Comparison of ENCODE assay signal across 13 cellular contexts in the genomic region with DNA sequence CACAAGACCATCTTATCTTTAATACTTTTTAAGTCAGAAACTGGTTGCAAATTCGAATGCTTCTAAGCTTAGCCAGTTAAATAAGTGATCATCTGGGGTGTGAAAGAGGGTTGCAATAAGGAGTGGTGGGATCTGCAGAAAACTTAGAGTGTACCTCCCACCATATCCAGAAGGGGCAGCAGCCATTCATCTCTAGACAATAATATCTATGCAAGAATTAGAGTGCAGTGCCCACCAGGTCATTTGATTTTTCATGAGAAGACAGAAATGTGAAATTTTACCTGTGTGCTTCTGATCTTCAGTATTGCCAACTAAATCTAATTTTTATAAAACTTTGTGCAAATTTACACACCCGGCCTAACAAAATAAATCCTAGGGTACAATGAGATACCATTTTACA.
DNase-seq lines count a peak whose midpoint lies in the region; ATAC-seq and TF ChIP-seq lines count a peak whose summit lies in the region.
"Had no signal": no experiment of that assay in that cellular context is flagged by ENCODE, and none has a peak within 500 bp of the region (broad histone marks: within the 10 kb centered on the region; RNA-seq: fewer than 3 reads in every experiment).

No MANE protein-coding gene starts in this region.

- no peak for ATAC-seq in GM21381 (IDR thresholded peaks at IDR 0.05; ENCODE audit: unreplicated experiment)
- ATAC-seq: activated CD8-positive, alpha-beta memory T cell treated with anti-CD3 and anti-CD28 coated beads, Interleukin-2, amount 10 ng/mL, durations not matched to agents 7 days and 5 days had no signal

- H3K4me1 ChIP-seq in A673 (ENCODE audit: insufficient read depth, low read length, poor library complexity, severe bottlenecking) = no peaks in the 10 kb centered on the region
- H3K4me1 ChIP-seq: esophagus muscularis mucosa had no signal

- peak; percentile 2 for DNase-seq in A673 (ENCODE audit: low spot score)
- DNase-seq in GM06990 (ENCODE audit: extremely low read depth, insufficient read length) = no peak
- peak; percentile 57 for DNase-seq in NCI-H69 (lab: John Stamatoyannopoulos, UW)
- DNase-seq in epithelial cell of esophagus (ENCODE audit: low read depth) = no peak
- DNase-seq in epidermal melanocyte (ENCODE audit: insufficient read length, low spot score) = no peak
- no peak for DNase-seq in activated T-cell treated with anti-CD3 and anti-CD28 coated beads for 4 hours
- no peak for DNase-seq in NCI-H526 treated with DMSO at 0.1 percent for 48 hours (lab: John Stamatoyannopoulos, UW)
- DNase-seq: activated CD8-positive, alpha-beta memory T cell treated with anti-CD3 and anti-CD28 coated beads, Interleukin-2, amount 10 ng/mL, durations not matched to agents 7 days and 5 days; HFFc6; stimulated activated CD4-positive, alpha-beta T cell treated with anti-CD3 and anti-CD28 coated beads, Interleukin-2, amount 100 ng/mL, for 48 hours had no signal

- no peak overlapping the region for H3K27ac ChIP-seq in A673 (ENCODE audit: low read depth, low read length, poor library complexity, severe bottlenecking)
- H3K27ac ChIP-seq: esophagus muscularis mucosa, neutrophil had no signal

- H3K9me3 ChIP-seq in A673 (ENCODE audit: low read depth, low read length, poor library complexity, severe bottlenecking) = no peaks in the 10 kb centered on the region
- H3K9me3 ChIP-seq: esophagus muscularis mucosa, neutrophil had no signal

- CTCF ChIA-PET in A673 (lab: Charles Lee) = no interaction called here

- no TSS peak for BruUV-seq in A673 (replicated peaks; lab: Mats Ljungman, UMichigan)

- H3K27me3 ChIP-seq in A673 (replicated peaks; ENCODE audit: insufficient read depth, low read depth, low read length, poor library complexity) = peaks cover 56% of the 10 kb centered on the region
- H3K27me3 ChIP-seq in GM06990 (replicated peaks; ENCODE audit: control insufficient read depth, insufficient read depth, low read length) = no peaks in the 10 kb centered on the region
- H3K27me3 ChIP-seq: esophagus muscularis mucosa, neutrophil had no signal

- POLR2A ChIA-PET in A673 (lab: Charles Lee; ENCODE audit: low non-redundant PET) = no interaction called here

- no peak overlapping the region for H3K4me3 ChIP-seq in A673 (ENCODE audit: low read depth, low read length, poor library complexity, severe bottlenecking)
- no peak overlapping the region for H3K4me3 ChIP-seq in GM06990 (replicated peaks; ENCODE audit: low read depth, low read length)
- no peak overlapping the region for H3K4me3 ChIP-seq in epithelial cell of esophagus (ENCODE audit: low read length)
- H3K4me3 ChIP-seq: esophagus muscularis mucosa had no signal

- H3K36me3 ChIP-seq in A673 (ENCODE audit: insufficient read depth, low read length, poor library complexity, severe bottlenecking) = no peaks in the 10 kb centered on the region
- no peaks in the 10 kb centered on the region for H3K36me3 ChIP-seq in GM06990 (ENCODE audit: control insufficient read depth, insufficient read depth, low read length)
- H3K36me3 ChIP-seq: esophagus muscularis mucosa, neutrophil had no signal

- TF ChIP-seq CTCF in A673 (conservative IDR thresholded peaks at IDR 0.05; ENCODE audit: low read depth, low read length) (peak; percentile 41), GM06990 (IDR thresholded peaks at IDR 0.05; ENCODE audit: insufficient read depth, low read length, poor library complexity, severe bottlenecking) (peak; percentile 27), epithelial cell of esophagus (IDR thresholded peaks at IDR 0.05; ENCODE audit: insufficient read depth, low read depth, low read length, missing control alignments) (peak; percentile 26)

- intact Hi-C loops in A673 (cut with micrococcal nuclease; ENCODE audit: unreplicated experiment) = no loop called here

Comparison
In these comparisons a context has a peak if more than half of its experiments do, and no peak if none do; other contexts are left out.
1. DNase-seq: peak in A673 (single experiment) and NCI-H69 (single experiment); none in GM06990 (single experiment), epithelial cell of esophagus (single experiment), epidermal melanocyte (single experiment), activated T-cell treated with anti-CD3 and anti-CD28 coated beads for 4 hours (single experiment) and NCI-H526 treated with DMSO at 0.1 percent for 48 hours (single experiment).
2. Peak in every context shown above with its lines, with median percentiles within 50 percentile points of each other: CTCF ChIP-seq.